17 cellular contexts compared by ENCODE assay signal in genomic region chr1:223494926-223495645, GRCh38.
DNase-seq lines count a peak whose midpoint lies in the region; ATAC-seq and TF ChIP-seq lines count a peak whose summit lies in the region.
"Had no signal": no experiment of that assay in that cellular context is flagged by ENCODE, and none has a peak within 500 bp of the region (broad histone marks: within the 10 kb centered on the region; RNA-seq: fewer than 3 reads in every experiment).

No MANE protein-coding gene starts in this region.

- H4K91ac ChIP-seq in neuronal stem cell (ENCODE audit: low read depth, low read length, poor library complexity): no peak overlapping the region

- H3K4ac ChIP-seq in neuronal stem cell (ENCODE audit: low read length): no peak overlapping the region

- peak overlapping the region; percentile 11 for H2BK15ac ChIP-seq in neuronal stem cell (ENCODE audit: low read length)

- no CpG with 5 or more reads among the region's 11 CpGs for WGBS in neuronal stem cell (ENCODE audit: extremely low coverage in 2 of 2, insufficient read length in 2 of 2, insufficient replicate concordance in 1 of 2), 2 donors

- no peak overlapping the region for H4K8ac ChIP-seq in neuronal stem cell (ENCODE audit: low read depth, low read length)

- H3K4me1 ChIP-seq in neuronal stem cell (ENCODE audit: control insufficient read depth in 2 of 2, insufficient read depth in 1 of 2, low read depth in 1 of 2, low read length in 2 of 2): peaks cover 0 to 12% of the 10 kb centered on the region in 2 donors

- no peaks in the 10 kb centered on the region for H3K79me1 ChIP-seq in neuronal stem cell (ENCODE audit: low read depth, low read length)

- H2AFZ ChIP-seq in neuronal stem cell (ENCODE audit: low read length): no peak overlapping the region
- H2AFZ ChIP-seq: GM23248 had no signal

- H2BK120ac ChIP-seq in neuronal stem cell (ENCODE audit: low read depth, low read length): no peak overlapping the region

- no peak overlapping the region for H3K9ac ChIP-seq in neuronal stem cell (ENCODE audit: low read depth, low read length, poor library complexity)
- H3K9ac ChIP-seq: GM23248 had no signal

- no peaks in the 10 kb centered on the region for H3K9me3 ChIP-seq in neuronal stem cell (replicated peaks in 1 of 2; ENCODE audit: control insufficient read depth in 2 of 2, insufficient read depth in 1 of 2, low read depth in 1 of 2, low read length in 2 of 2)

- H3K27me3 ChIP-seq in neuronal stem cell (ENCODE audit: control insufficient read depth in 3 of 3, insufficient read depth in 3 of 3, low read depth in 1 of 3, low read length in 3 of 3): no peaks in the 10 kb centered on the region

- H3K4me3 ChIP-seq in neuronal stem cell (ENCODE audit: low read length in 2 of 2): no peak overlapping the region
- H3K4me3 ChIP-seq: GM12878, GM23248 had no signal

- H3K27ac ChIP-seq in VCaP (peak overlapping the region; percentile 47), neuronal stem cell (replicated peaks; ENCODE audit: low read length) (no peak overlapping the region)
- H3K27ac ChIP-seq: GM23248 had no signal

- no peak overlapping the region for H3K23ac ChIP-seq in neuronal stem cell (ENCODE audit: low read depth, low read length, poor library complexity)

- H3K36me3 ChIP-seq in neuronal stem cell (replicated peaks in 1 of 2; ENCODE audit: control insufficient read depth in 2 of 2, insufficient read depth in 2 of 2, low read length in 2 of 2): no peaks in the 10 kb centered on the region

- H2BK12ac ChIP-seq in neuronal stem cell (ENCODE audit: low read length): no peak overlapping the region

- TF ChIP-seq CTCF in VCaP (conservative IDR thresholded peaks at IDR 0.05): no peak

- H3K4me2 ChIP-seq in neuronal stem cell (ENCODE audit: insufficient read depth, low read length, poor library complexity, severe bottlenecking): no peak overlapping the region

- no peak overlapping the region for H2BK5ac ChIP-seq in neuronal stem cell (ENCODE audit: low read length)

- H2AK5ac ChIP-seq in neuronal stem cell (ENCODE audit: low read depth, low read length): peak overlapping the region; percentile 49

- no peak overlapping the region for H3K14ac ChIP-seq in neuronal stem cell (ENCODE audit: low read length)

- H3K18ac ChIP-seq in neuronal stem cell (ENCODE audit: low read length): no peak overlapping the region

- DNase-seq in mesenteric fat pad (ENCODE audit: low spot score) (peak; percentile 49), neuronal stem cell (ENCODE audit: low spot score) (no peak), activated gamma-delta T cell treated with Interleukin-2 at 50 U/mL for 16 hours (no peak), OCI-M2 (lab: John Stamatoyannopoulos, UW; ENCODE audit: unreplicated experiment) (no peak)
- DNase-seq: C1 segment of cervical spinal cord; CD4-positive, CD25-positive, alpha-beta regulatory T cell; CD8-positive, alpha-beta T cell; DMS 273 treated with DMSO at 0.1 percent for 48 hours; DMS79; EL; GDM1; GM23248; H9 had no signal

- no peak for ATAC-seq in HG03457 (IDR thresholded peaks at IDR 0.05; ENCODE audit: unreplicated experiment)
- ATAC-seq: CD8-positive, alpha-beta T cell; GM12878; HCT116 had no signal
